Comparison of ENCODE assay signal across 8 cellular contexts in the genomic region with DNA sequence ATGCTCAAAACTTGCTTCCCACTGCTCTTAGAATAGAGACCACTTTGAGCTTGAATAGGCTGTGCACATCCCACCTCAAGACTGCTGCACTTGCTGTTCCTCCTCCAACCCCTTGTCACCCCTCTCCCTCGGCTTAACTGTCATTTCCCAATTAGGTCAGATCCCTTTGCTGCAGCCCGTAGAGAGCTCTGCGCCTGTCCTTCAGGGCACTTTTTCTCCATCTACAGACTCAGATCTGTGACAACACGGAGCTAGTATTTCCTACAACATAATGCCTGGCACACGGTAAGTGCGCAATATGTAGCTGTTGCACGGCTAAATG. TPM values are rescaled to one million over a fixed set of nuclear protein-coding genes. Genes with fewer than 3 reads are reported as not detected.
DNase-seq lines count a peak whose midpoint lies in the region; ATAC-seq, FAIRE-seq and TF ChIP-seq lines count a peak whose summit lies in the region.

No MANE protein-coding gene starts in this region.

- ATAC-seq in GM18498 (IDR thresholded peaks at IDR 0.05; ENCODE audit: unreplicated experiment) (peak; percentile 20), HG03196 (IDR thresholded peaks at IDR 0.05; ENCODE audit: unreplicated experiment) (no peak)

- no peaks in the 10 kb centered on the region for H4K20me1 ChIP-seq in OCI-LY1 (ENCODE audit: insufficient read depth, low read length)
- H4K20me1 ChIP-seq in osteoblast (ENCODE audit: insufficient read depth, low read length), result peaks cover 4% of the 10 kb centered on the region

- peak overlapping the region; percentile 51; the same call in 1 of the 2 replicates for H3K9ac ChIP-seq in OCI-LY1 (ENCODE audit: low read length)

- H3K4me2 ChIP-seq in OCI-LY1 (ENCODE audit: low read length) (peak overlapping the region; percentile 89), osteoblast (ENCODE audit: insufficient read depth, low read length) (peak overlapping the region; percentile 91)

- TF ChIP-seq CTCF in OCI-LY1 (IDR thresholded peaks at IDR 0.05; ENCODE audit: low read length) (no peak), osteoblast (IDR thresholded peaks at IDR 0.05; ENCODE audit: extremely low read depth, low read depth, low read length) (no peak)

- H3K9me3 ChIP-seq in OCI-LY1 (ENCODE audit: low read length) (no peaks in the 10 kb centered on the region), esophagus (ENCODE audit: control insufficient read depth in 2 of 2, insufficient read depth in 1 of 2, low read depth in 1 of 2, low read length in 1 of 2) (no peaks in the 10 kb centered on the region), osteoblast (ENCODE audit: low read depth, low read length) (no peaks in the 10 kb centered on the region)

- H3K36me3 ChIP-seq in OCI-LY1 (ENCODE audit: insufficient read depth, low read length), result no peaks in the 10 kb centered on the region
- no peaks in the 10 kb centered on the region for H3K36me3 ChIP-seq in esophagus (ENCODE audit: control insufficient read depth in 2 of 2, insufficient read depth in 2 of 2, low read length in 1 of 2)
- H3K36me3 ChIP-seq in osteoblast (ENCODE audit: insufficient read depth, low read length), result no peaks in the 10 kb centered on the region

- no peaks in the 10 kb centered on the region for H3F3A ChIP-seq in OCI-LY1 (ENCODE audit: insufficient read depth, low read length)

- H3K27ac ChIP-seq in OCI-LY1 (ENCODE audit: low read depth, low read length, poor library complexity, severe bottlenecking) (no peak overlapping the region), esophagus (ENCODE audit: low read depth in 2 of 2, low read length in 1 of 2) (peak overlapping the region; percentile 14 to 83), osteoblast (ENCODE audit: low read depth, low read length) (no peak overlapping the region)

- no peaks in the 10 kb centered on the region for H3K79me2 ChIP-seq in OCI-LY1 (ENCODE audit: insufficient read depth, low read length)
- H3K79me2 ChIP-seq in osteoblast (ENCODE audit: insufficient read depth, low read length), result peaks cover 37% of the 10 kb centered on the region

- peaks cover 16% of the 10 kb centered on the region for H3K4me1 ChIP-seq in OCI-LY1 (ENCODE audit: insufficient read depth, low read length, severe bottlenecking)
- H3K4me1 ChIP-seq in esophagus (ENCODE audit: control insufficient read depth in 2 of 2, insufficient read depth in 2 of 2, low read length in 1 of 2), result peaks cover 0 to 3% of the 10 kb centered on the region in 2 donors
- peaks cover 32% of the 10 kb centered on the region for H3K4me1 ChIP-seq in osteoblast (ENCODE audit: insufficient read depth, low read length)

- DNase-seq in H54 (ENCODE audit: insufficient read length, low spot score) (peak; percentile 62), osteoblast (ENCODE audit: insufficient read length, low spot score, missing footprints) (no peak), activated gamma-delta T cell treated with Interleukin-2 at 50 U/mL for 16 hours (no peak), NCI-H510A (lab: John Stamatoyannopoulos, UW) (no peak)

- H3K9me2 ChIP-seq in OCI-LY1 (ENCODE audit: low read depth, low read length), result no peaks in the 10 kb centered on the region

- 1% methylated on average over 7 of the region's 7 CpGs for WGBS in esophagus, 2 donors

- no peak for TF ChIP-seq POLR2A in H54 (IDR thresholded peaks at IDR 0.05; ENCODE audit: low read depth, low read length)

- H3K4me3 ChIP-seq in OCI-LY1 (ENCODE audit: low read depth, low read length, poor library complexity, severe bottlenecking) (peak overlapping the region; percentile 56), esophagus (ENCODE audit: low read depth in 1 of 2, low read length in 2 of 2) (peak overlapping the region; percentile 22 to 78), osteoblast (ENCODE audit: insufficient read depth, low read length) (peak overlapping the region; percentile 81)

- H2AFZ ChIP-seq in OCI-LY1 (ENCODE audit: low read length), result peak overlapping the region; percentile 93; the same call in 1 of the 2 replicates
- peak overlapping the region; percentile 97 for H2AFZ ChIP-seq in osteoblast (ENCODE audit: low read length)

- H3K27me3 ChIP-seq in OCI-LY1 (ENCODE audit: insufficient read depth, low read length) (peaks cover 3% of the 10 kb centered on the region; the same call in 1 of the 2 replicates), esophagus (ENCODE audit: control insufficient read depth in 1 of 2, insufficient read depth in 2 of 2, low read length in 2 of 2) (no peaks in the 10 kb centered on the region), osteoblast (ENCODE audit: insufficient read depth, low read length) (no peaks in the 10 kb centered on the region)

- FAIRE-seq in H54 (lab: Jason Lieb, UNC), result no peak

RNA-seq across cellular contexts. Expression of a gene that starts 0.5 kb away (rescaled TPM):
- polyA plus RNA-seq in esophagus, result 1 to 10 TPM; 3.1 to 3.2 TPM
- total RNA-seq in osteoblast, result 12.7 and 14.1 TPM in 2 replicates

RNA-seq across cellular contexts. Expression of a gene that starts 31.3 kb away (rescaled TPM):
- polyA plus RNA-seq in esophagus, result 1 to 10 TPM; 1.6 to 2.5 TPM
- 1.4 and 2.1 TPM in 2 replicates for total RNA-seq in osteoblast

Comparison
In these comparisons a context has a peak if more than half of its experiments do, and no peak if none do; other contexts are left out.
1. H3K27ac ChIP-seq: peak in esophagus (2 of 2); none in OCI-LY1 (single experiment) and osteoblast (single experiment).
2. Peak in every context shown above with its lines, with median percentiles within 50 percentile points of each other: H3K4me3 ChIP-seq.